Comparison of ENCODE assay signal across 9 cellular contexts in the genomic region with DNA sequence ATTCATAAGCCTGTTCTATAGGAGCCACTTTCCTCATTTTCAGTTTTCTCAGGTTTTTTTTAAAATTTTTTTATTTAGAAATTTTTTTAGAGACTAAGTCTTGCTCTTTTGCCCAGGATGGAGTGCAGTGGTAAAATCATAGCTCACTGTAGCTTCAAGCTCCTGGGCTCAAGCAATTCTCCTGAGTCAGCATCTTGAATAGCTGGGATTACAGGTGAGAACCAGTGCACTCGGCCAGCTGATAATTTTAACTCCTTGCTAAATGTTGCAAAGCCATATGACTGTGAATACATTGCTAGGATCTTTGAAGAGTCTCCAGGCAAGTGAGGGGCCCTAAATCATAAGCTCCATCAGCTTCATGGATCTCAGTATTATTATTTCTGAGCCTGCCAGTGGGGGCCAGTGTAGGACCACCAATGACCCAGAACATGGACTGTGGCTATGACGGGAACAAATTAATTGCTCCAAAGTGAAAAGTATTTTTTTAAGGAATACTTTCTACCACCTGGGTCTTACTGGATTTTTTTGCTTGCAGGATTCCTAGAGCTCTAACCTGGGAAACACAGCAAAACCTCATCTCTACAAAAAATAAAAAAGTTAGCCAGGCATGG. TPM values are rescaled to one million over a fixed set of nuclear protein-coding genes. Genes with fewer than 3 reads are reported as not detected.
A peak's percentile ranks its signal among the peaks of the same experiment; 100 is the strongest.
DNase-seq lines count a peak whose midpoint lies in the region; ATAC-seq, FAIRE-seq and TF ChIP-seq lines count a peak whose summit lies in the region.
"Had no signal": no experiment of that assay in that cellular context is flagged by ENCODE, and none has a peak within 500 bp of the region (broad histone marks: within the 10 kb centered on the region; RNA-seq: fewer than 3 reads in every experiment).

No MANE protein-coding gene starts in this region.

- intact Hi-C loops in HepG2 (cut with micrococcal nuclease; ENCODE audit: unreplicated experiment), result loop anchor here (1.0 kb wide), 1 partner anchor 118 kb away; no protein-coding TSS in a partner anchor

- H3K36me3 ChIP-seq in DOHH2 (ENCODE audit: control insufficient read depth, low read length) (no peaks in the 10 kb centered on the region), HepG2 (replicated peaks in 1 of 2; ENCODE audit: control insufficient read depth in 1 of 2, insufficient read depth in 2 of 2, low read length in 2 of 2) (no peaks in the 10 kb centered on the region)
- no peaks in the 10 kb centered on the region for H3K36me3 ChIP-seq in effector memory CD4-positive, alpha-beta T cell (ENCODE audit: control insufficient read depth, insufficient read depth, low read length)

- H2AFZ ChIP-seq in HepG2 (ENCODE audit: low read length), result no peak overlapping the region

- H3F3A ChIP-seq in DOHH2 (ENCODE audit: control insufficient read depth, insufficient read depth), result no peaks in the 10 kb centered on the region

- H3K9ac ChIP-seq in HepG2 (ENCODE audit: insufficient read depth, low read depth, low read length), result no peak overlapping the region

- CTCF ChIA-PET in HepG2 (lab: Yijun Ruan, JAX; ENCODE audit: low intra/inter-chr PET ratio, low total read pairs), result interaction anchor here (1.3 to 1.5 kb wide), 2 partner anchors 106 to 119 kb away, joined by 7 to 9 read pairs; no protein-coding TSS in a partner anchor

- no peak overlapping the region for H3K27ac ChIP-seq in DOHH2 (ENCODE audit: low read depth, low read length)
- H3K27ac ChIP-seq in VCaP, result no peak overlapping the region
- no peak overlapping the region for H3K27ac ChIP-seq in HepG2 (ENCODE audit: extremely low read length, insufficient read depth, low read length)
- no peak overlapping the region for H3K27ac ChIP-seq in effector memory CD4-positive, alpha-beta T cell (ENCODE audit: insufficient read depth, low read length, poor library complexity, severe bottlenecking)

- H3K4me3 ChIP-seq in DOHH2 (ENCODE audit: low read length) (no peak overlapping the region), HepG2 (replicated peaks in 1 of 3; ENCODE audit: insufficient read depth in 1 of 3, low read depth in 2 of 3, low read length in 3 of 3) (no peak overlapping the region)
- H3K4me3 ChIP-seq in effector memory CD4-positive, alpha-beta T cell (ENCODE audit: insufficient read depth, low read depth, low read length, poor library complexity, severe bottlenecking), result no peak overlapping the region

- H3K27me3 ChIP-seq in DOHH2 (ENCODE audit: control insufficient read depth, low read length), result no peaks in the 10 kb centered on the region
- no peaks in the 10 kb centered on the region for H3K27me3 ChIP-seq in HepG2 (ENCODE audit: control insufficient read depth in 1 of 2, insufficient read depth in 2 of 2, low read length in 2 of 2)
- no peaks in the 10 kb centered on the region for H3K27me3 ChIP-seq in effector memory CD4-positive, alpha-beta T cell (replicated peaks; ENCODE audit: control insufficient read depth, insufficient read depth, low read length, poor library complexity, severe bottlenecking)

- BruUV-seq in HepG2 (replicated peaks; lab: Mats Ljungman, UMichigan), result no TSS peak

- no peak overlapping the region for H3K4me2 ChIP-seq in DOHH2 (ENCODE audit: low read length)
- H3K4me2 ChIP-seq in HepG2 (ENCODE audit: low read depth, low read length), result no peak overlapping the region

- H3K9me3 ChIP-seq in DOHH2 (ENCODE audit: control insufficient read depth, insufficient read depth, low read length) (no peaks in the 10 kb centered on the region), HepG2 (ENCODE audit: low read length) (no peaks in the 10 kb centered on the region)
- H3K9me3 ChIP-seq in effector memory CD4-positive, alpha-beta T cell (ENCODE audit: control insufficient read depth, low read length), result no peaks in the 10 kb centered on the region

- H3K79me2 ChIP-seq in DOHH2 (ENCODE audit: control insufficient read depth, low read length) (no peaks in the 10 kb centered on the region), HepG2 (ENCODE audit: insufficient read depth, low read length) (no peaks in the 10 kb centered on the region)

- TF ChIP-seq EP300 in HepG2 (IDR thresholded peaks at IDR 0.05; ENCODE audit: low read depth in 2 of 2, low read length in 2 of 2), result no peak
- TF ChIP-seq EP300 in HepG2 (CRISPR knock-in tag; IDR thresholded peaks at IDR 0.05; ENCODE audit: borderline replicate concordance), result no peak

- peak; percentile 83 for ATAC-seq in HepG2

- no peak for TF ChIP-seq POLR2A in HepG2 (IDR thresholded peaks at IDR 0.05; ENCODE audit: insufficient read depth in 1 of 2, low read depth in 2 of 2, low read length in 2 of 2)

- DNase-seq in HT1080 (ENCODE audit: low read depth) (peak; percentile 28), HepG2 (ENCODE audit: low spot score) (peak; percentile 35), NCI-H1092 treated with DMSO at 0.1 percent for 48 hours (lab: John Stamatoyannopoulos, UW) (no peak)
- no peak for DNase-seq in activated CD4-positive, alpha-beta T cell treated with anti-CD3 and anti-CD28 coated beads for 1 hour
- DNase-seq in effector memory CD4-positive, alpha-beta T cell, result no peak
- DNase-seq: activated CD4-positive, CD25-positive, alpha-beta regulatory T cell; occipital lobe had no signal

- POLR2A ChIA-PET in HepG2 (lab: Yijun Ruan, JAX), result interaction anchor here (1.2 to 3.8 kb wide), 2 partner anchors 12 to 14 kb away, joined by 3 to 27 read pairs; a partner anchor contains a TSS

- 0% methylated on average over 2 of the region's 2 CpGs for WGBS in HepG2 (ENCODE audit: low lambda C conversion rate)

- TF ChIP-seq CTCF in DOHH2 (IDR thresholded peaks at IDR 0.05; ENCODE audit: low read depth, low read length, poor library complexity, severe bottlenecking), result peak; percentile 40
- TF ChIP-seq CTCF in VCaP (conservative IDR thresholded peaks at IDR 0.05), result peak; percentile 51
- TF ChIP-seq CTCF in HepG2 (CRISPR knock-in tag; IDR thresholded peaks at IDR 0.05), result peak; percentile 77

- H3K4me1 ChIP-seq in DOHH2 (ENCODE audit: control insufficient read depth, low read length) (peaks cover 8% of the 10 kb centered on the region), HepG2 (ENCODE audit: insufficient read depth, low read length) (peaks cover 32% of the 10 kb centered on the region)
- no peaks in the 10 kb centered on the region for H3K4me1 ChIP-seq in effector memory CD4-positive, alpha-beta T cell (ENCODE audit: control insufficient read depth, insufficient read depth, low read length, poor library complexity, severe bottlenecking)

- no peaks in the 10 kb centered on the region for H3K9me2 ChIP-seq in DOHH2 (replicated peaks; ENCODE audit: control insufficient read depth, low read length)

- H4K20me1 ChIP-seq in DOHH2 (ENCODE audit: control insufficient read depth, insufficient read depth, low read depth, low read length) (no peaks in the 10 kb centered on the region), HepG2 (ENCODE audit: insufficient read depth, low read length) (no peaks in the 10 kb centered on the region)

- in situ Hi-C loops in HepG2 (cut with HindIII; ENCODE audit: extremely low pct_ligation_motif_present, low pct_unique_long_range_greater_than_20kb), result loop anchor here (5.0 kb wide), 1 partner anchor 116 kb away; no protein-coding TSS in a partner anchor

- no peak for FAIRE-seq in HepG2 (lab: Jason Lieb, UNC)

- peak; percentile 68 for TF ChIP-seq RAD21 in HepG2 (CRISPR knock-in tag; IDR thresholded peaks at IDR 0.05)

RNA-seq across cellular contexts. Expression of a gene that starts 5.7 kb away (rescaled TPM):
- total RNA-seq in HT1080 (2014; rRNA removed; shearing (Covaris generic)), result 37.6 and 39.6 TPM in 2 replicates
- 21.3 and 23.4 TPM in 2 replicates for polyA plus RNA-seq in HT1080 (2015; cell fraction: cytosol; rRNA removed)
- polyA plus RNA-seq in HT1080 (2015; cell fraction: nucleus; rRNA removed), result 62.3 and 68.2 TPM in 2 replicates
- total RNA-seq in HepG2 (2016; rRNA removed; fragmentation: Illumina TruSeq; extraction: Trizol), result 33.2 and 47.0 TPM in 2 replicates
- 14.6 and 17.1 TPM in 2 replicates for total RNA-seq in HepG2 (2016; cell fraction: cytosol; rRNA removed; fragmentation: Illumina TruSeq; extraction: Trizol; ENCODE audit: low read depth)
- 32.1 and 41.4 TPM in 2 replicates for total RNA-seq in HepG2 (2016; cell fraction: insoluble cytoplasmic fraction; rRNA removed; fragmentation: Illumina TruSeq; extraction: Trizol)
- 14.1 and 14.7 TPM in 2 replicates for total RNA-seq in HepG2 (2016; cell fraction: membrane; rRNA removed; fragmentation: Illumina TruSeq; extraction: Trizol)
- total RNA-seq in HepG2 (2016; cell fraction: nucleus; rRNA removed; fragmentation: Illumina TruSeq; extraction: Trizol), result 39.6 and 45.1 TPM in 2 replicates
- polyA plus RNA-seq in HepG2 (2011; rRNA removed), result 9.4 and 11.1 TPM in 2 replicates
- 4.5 and 7.1 TPM in 2 replicates for polyA plus RNA-seq in HepG2 (2011; cell fraction: cytosol; rRNA removed)
- 15.4 and 18.2 TPM in 2 replicates for polyA plus RNA-seq in HepG2 (2011; cell fraction: nucleus; rRNA removed)
- 14.1 and 14.6 TPM in 2 replicates for polyA plus RNA-seq in HepG2 (2012)
- 0.40 and 0.53 TPM in 2 replicates for polyA plus RNA-seq in HepG2 (2016; cell fraction: cytosol; fragmentation: Illumina TruSeq; extraction: Trizol; ENCODE audit: low read depth)
- 16.0 and 18.1 TPM in 2 replicates for polyA plus RNA-seq in HepG2 (2016; cell fraction: insoluble cytoplasmic fraction; fragmentation: Illumina TruSeq; extraction: Trizol; ENCODE audit: low read depth)
- 1.4 and 1.7 TPM in 2 replicates for polyA plus RNA-seq in HepG2 (2016; cell fraction: membrane; fragmentation: Illumina TruSeq; extraction: Trizol; ENCODE audit: low read depth)
- 21.3 and 26.6 TPM in 2 replicates for polyA plus RNA-seq in HepG2 (2016; cell fraction: nucleus; fragmentation: Illumina TruSeq; extraction: Trizol; ENCODE audit: insufficient read depth, low read depth)
- 22.4 and 55.2 TPM in 2 replicates for polyA minus RNA-seq in HepG2 (2011; rRNA and poly(A)+ RNA removed; ENCODE audit: low replicate concordance)
- polyA minus RNA-seq in HepG2 (2011; cell fraction: cytosol; rRNA and poly(A)+ RNA removed), result 24.6 and 33.5 TPM in 2 replicates
- 59.9 and 66.5 TPM in 2 replicates for polyA minus RNA-seq in HepG2 (2011; cell fraction: nucleus; rRNA and poly(A)+ RNA removed)

RNA-seq across cellular contexts. Expression of a gene that starts 14.7 kb away (rescaled TPM):
- 55.3 and 83.3 TPM in 2 replicates for total RNA-seq in HT1080 (2014; rRNA removed; shearing (Covaris generic))
- 261 and 283 TPM in 2 replicates for polyA plus RNA-seq in HT1080 (2015; cell fraction: cytosol; rRNA removed)
- polyA plus RNA-seq in HT1080 (2015; cell fraction: nucleus; rRNA removed), result 1,101 and 1,193 TPM in 2 replicates
- total RNA-seq in HepG2 (2016; rRNA removed; fragmentation: Illumina TruSeq; extraction: Trizol), result 170 and 201 TPM in 2 replicates
- 11.3 and 12.9 TPM in 2 replicates for total RNA-seq in HepG2 (2016; cell fraction: cytosol; rRNA removed; fragmentation: Illumina TruSeq; extraction: Trizol; ENCODE audit: low read depth)
- 150 and 197 TPM in 2 replicates for total RNA-seq in HepG2 (2016; cell fraction: insoluble cytoplasmic fraction; rRNA removed; fragmentation: Illumina TruSeq; extraction: Trizol)
- total RNA-seq in HepG2 (2016; cell fraction: membrane; rRNA removed; fragmentation: Illumina TruSeq; extraction: Trizol), result 29.2 and 35.2 TPM in 2 replicates
- total RNA-seq in HepG2 (2016; cell fraction: nucleus; rRNA removed; fragmentation: Illumina TruSeq; extraction: Trizol), result 348 and 388 TPM in 2 replicates
- 187 and 206 TPM in 2 replicates for polyA plus RNA-seq in HepG2 (2011; rRNA removed)
- polyA plus RNA-seq in HepG2 (2011; cell fraction: cytosol; rRNA removed), result 150 and 201 TPM in 2 replicates
- 105 and 114 TPM in 2 replicates for polyA plus RNA-seq in HepG2 (2011; cell fraction: nucleus; rRNA removed)
- 378 and 476 TPM in 2 replicates for polyA plus RNA-seq in HepG2 (2012)
- polyA plus RNA-seq in HepG2 (2016; cell fraction: cytosol; fragmentation: Illumina TruSeq; extraction: Trizol; ENCODE audit: low read depth), result 23.2 and 24.9 TPM in 2 replicates
- 263 and 283 TPM in 2 replicates for polyA plus RNA-seq in HepG2 (2016; cell fraction: insoluble cytoplasmic fraction; fragmentation: Illumina TruSeq; extraction: Trizol; ENCODE audit: low read depth)
- 33.1 and 41.5 TPM in 2 replicates for polyA plus RNA-seq in HepG2 (2016; cell fraction: membrane; fragmentation: Illumina TruSeq; extraction: Trizol; ENCODE audit: low read depth)
- polyA plus RNA-seq in HepG2 (2016; cell fraction: nucleus; fragmentation: Illumina TruSeq; extraction: Trizol; ENCODE audit: insufficient read depth, low read depth), result 733 and 789 TPM in 2 replicates
- 133 and 284 TPM in 2 replicates for polyA minus RNA-seq in HepG2 (2011; rRNA and poly(A)+ RNA removed; ENCODE audit: low replicate concordance)
- 290 and 324 TPM in 2 replicates for polyA minus RNA-seq in HepG2 (2011; cell fraction: cytosol; rRNA and poly(A)+ RNA removed)
- polyA minus RNA-seq in HepG2 (2011; cell fraction: nucleus; rRNA and poly(A)+ RNA removed), result 124 and 160 TPM in 2 replicates

RNA-seq across cellular contexts. Expression of a gene that starts 55.5 kb away (rescaled TPM):
- total RNA-seq in HT1080 (2014; rRNA removed; shearing (Covaris generic)), result 41.2 and 44.6 TPM in 2 replicates
- polyA plus RNA-seq in HT1080 (2015; cell fraction: cytosol; rRNA removed), result 20.2 and 22.6 TPM in 2 replicates
- 13.7 and 16.7 TPM in 2 replicates for polyA plus RNA-seq in HT1080 (2015; cell fraction: nucleus; rRNA removed)
- total RNA-seq in HepG2 (2016; rRNA removed; fragmentation: Illumina TruSeq; extraction: Trizol), result 90.0 and 103 TPM in 2 replicates
- 53.4 and 72.5 TPM in 2 replicates for total RNA-seq in HepG2 (2016; cell fraction: cytosol; rRNA removed; fragmentation: Illumina TruSeq; extraction: Trizol; ENCODE audit: low read depth)
- 93.4 and 96.8 TPM in 2 replicates for total RNA-seq in HepG2 (2016; cell fraction: insoluble cytoplasmic fraction; rRNA removed; fragmentation: Illumina TruSeq; extraction: Trizol)
- total RNA-seq in HepG2 (2016; cell fraction: membrane; rRNA removed; fragmentation: Illumina TruSeq; extraction: Trizol), result 85.0 and 123 TPM in 2 replicates
- total RNA-seq in HepG2 (2016; cell fraction: nucleus; rRNA removed; fragmentation: Illumina TruSeq; extraction: Trizol), result 41.3 and 42.3 TPM in 2 replicates
- 61.1 and 75.5 TPM in 2 replicates for polyA plus RNA-seq in HepG2 (2011; rRNA removed)
- 64.3 and 75.5 TPM in 2 replicates for polyA plus RNA-seq in HepG2 (2011; cell fraction: cytosol; rRNA removed)
- polyA plus RNA-seq in HepG2 (2011; cell fraction: nucleus; rRNA removed), result 34.1 and 38.7 TPM in 2 replicates
- polyA plus RNA-seq in HepG2 (2012), result 49.1 and 54.5 TPM in 2 replicates
- polyA plus RNA-seq in HepG2 (2016; cell fraction: cytosol; fragmentation: Illumina TruSeq; extraction: Trizol; ENCODE audit: low read depth), result 46.9 and 76.5 TPM in 2 replicates
- polyA plus RNA-seq in HepG2 (2016; cell fraction: insoluble cytoplasmic fraction; fragmentation: Illumina TruSeq; extraction: Trizol; ENCODE audit: low read depth), result 89.7 and 90.2 TPM in 2 replicates
- 64.9 and 87.8 TPM in 2 replicates for polyA plus RNA-seq in HepG2 (2016; cell fraction: membrane; fragmentation: Illumina TruSeq; extraction: Trizol; ENCODE audit: low read depth)
- 63.0 and 63.2 TPM in 2 replicates for polyA plus RNA-seq in HepG2 (2016; cell fraction: nucleus; fragmentation: Illumina TruSeq; extraction: Trizol; ENCODE audit: insufficient read depth, low read depth)
- 38.7 and 63.4 TPM in 2 replicates for polyA minus RNA-seq in HepG2 (2011; rRNA and poly(A)+ RNA removed; ENCODE audit: low replicate concordance)
- polyA minus RNA-seq in HepG2 (2011; cell fraction: cytosol; rRNA and poly(A)+ RNA removed), result 18.4 and 19.4 TPM in 2 replicates
- polyA minus RNA-seq in HepG2 (2011; cell fraction: nucleus; rRNA and poly(A)+ RNA removed), result 12.0 and 14.9 TPM in 2 replicates

Comparison
In these comparisons a context has a peak if more than half of its experiments do, and no peak if none do; other contexts are left out.
1. DNase-seq: peak in HT1080 (single experiment) and HepG2 (single experiment); none in NCI-H1092 treated with DMSO at 0.1 percent for 48 hours (single experiment), activated CD4-positive, alpha-beta T cell treated with anti-CD3 and anti-CD28 coated beads for 1 hour (single experiment) and effector memory CD4-positive, alpha-beta T cell (0 of 3).
2. Peak in every context shown above with its lines, with median percentiles within 50 percentile points of each other: CTCF ChIP-seq.